Comparison of ENCODE assay signal across 8 cellular contexts in genomic region chr1:228082260-228082974, GRCh38. TPM values are rescaled to one million over a fixed set of nuclear protein-coding genes. Genes with fewer than 3 reads are reported as not detected.
DNase-seq lines count a peak whose midpoint lies in the region; ATAC-seq and TF ChIP-seq lines count a peak whose summit lies in the region.

ARF1 (plus strand) TSS chr1:228082708; CDS start chr1:228097115, 14,407 bp downstream.

- H3K4me1 ChIP-seq in OCI-LY1 (ENCODE audit: insufficient read depth, low read length, severe bottlenecking), result peaks cover 49% of the 10 kb centered on the region

- intact Hi-C loops in Calu3 (cut with micrococcal nuclease; ENCODE audit: unreplicated experiment), result no loop called here

- peak; percentile 70 for ATAC-seq in GM21515 (IDR thresholded peaks at IDR 0.05; ENCODE audit: unreplicated experiment)

- no peaks in the 10 kb centered on the region for H3K9me3 ChIP-seq in OCI-LY1 (ENCODE audit: low read length)

- no peak within 1 kb of the TSS for H2AFZ ChIP-seq in OCI-LY1 (ENCODE audit: low read length)

- H3K27ac Mint-ChIP-seq in Calu3 (ENCODE audit: unreplicated experiment) (peak within 1 kb of the TSS; percentile 97), endothelial cell (ENCODE audit: unreplicated experiment) (peak within 1 kb of the TSS; percentile 98)

- peak within 1 kb of the TSS; percentile 43 for H3K27ac ChIP-seq in OCI-LY1 (ENCODE audit: low read depth, low read length, poor library complexity, severe bottlenecking)

- CTCF ChIA-PET in Calu3 (lab: Charles Lee), result interaction anchor here (0.5 to 1.6 kb wide), 7 partner anchors 9 to 307 kb away, joined by 3 to 7 read pairs (median 3); no protein-coding TSS in a partner anchor

- no peaks in the 10 kb centered on the region for H3K27me3 ChIP-seq in OCI-LY1 (ENCODE audit: insufficient read depth, low read length)

- TF ChIP-seq CTCF in Calu3 (IDR thresholded peaks at IDR 0.05; ENCODE audit: unreplicated experiment) (no peak), OCI-LY1 (IDR thresholded peaks at IDR 0.05; ENCODE audit: low read length) (no peak), endothelial cell (IDR thresholded peaks at IDR 0.05; ENCODE audit: unreplicated experiment) (no peak)

- no peaks in the 10 kb centered on the region for H3K9me2 ChIP-seq in OCI-LY1 (ENCODE audit: low read depth, low read length)

- peaks cover 49% of the 10 kb centered on the region for H3K79me2 ChIP-seq in OCI-LY1 (ENCODE audit: insufficient read depth, low read length)

- no peaks in the 10 kb centered on the region for H3F3A ChIP-seq in OCI-LY1 (ENCODE audit: insufficient read depth, low read length)

- H3K4me1 Mint-ChIP-seq in Calu3 (ENCODE audit: low read depth, unreplicated experiment) (peaks cover 45% of the 10 kb centered on the region), endothelial cell (ENCODE audit: unreplicated experiment) (peaks cover 50% of the 10 kb centered on the region)

- H3K4me2 ChIP-seq in OCI-LY1 (ENCODE audit: low read length), result peak within 1 kb of the TSS; percentile 96

- H3K4me3 ChIP-seq in OCI-LY1 (ENCODE audit: low read depth, low read length, poor library complexity, severe bottlenecking), result peak within 1 kb of the TSS; percentile 92

- H3K27me3 Mint-ChIP-seq in Calu3 (ENCODE audit: unreplicated experiment), result peaks cover 5% of the 10 kb centered on the region
- peaks cover 21% of the 10 kb centered on the region for H3K27me3 Mint-ChIP-seq in endothelial cell (ENCODE audit: unreplicated experiment)

- H4K20me1 ChIP-seq in OCI-LY1 (ENCODE audit: insufficient read depth, low read length), result no peaks in the 10 kb centered on the region

- DNase-seq in Calu3 (peak; percentile 97), HuH-7 (ENCODE audit: low spot score) (peak; percentile 99), endothelial cell (ENCODE audit: low spot score) (peak; percentile 97), middle frontal gyrus (ENCODE audit: extremely low spot score, low spot score) (peak; percentile 92)
- peak; percentile 93 for DNase-seq in activated CD8-positive, alpha-beta memory T cell treated with anti-CD3 and anti-CD28 coated beads, Interleukin-2, amount 50 U/mL, for 4 hours
- peak; percentile 89 to 90 for DNase-seq in stimulated activated CD8-positive, alpha-beta memory T cell treated with anti-CD3 and anti-CD28 coated beads, Interleukin-2, amount 100 ng/mL, for 1 hour (ENCODE audit: low read depth in 2 of 2)

- H3K36me3 Mint-ChIP-seq in Calu3 (ENCODE audit: insufficient read depth, unreplicated experiment), result peaks cover 65% of the 10 kb centered on the region
- H3K36me3 Mint-ChIP-seq in endothelial cell (ENCODE audit: low read depth, unreplicated experiment), result peaks cover 9% of the 10 kb centered on the region

- no TSS peak for BruUV-seq in Calu3 (replicated peaks; lab: Mats Ljungman, UMichigan)

- H3K9me3 Mint-ChIP-seq in Calu3 (ENCODE audit: low read depth, unreplicated experiment) (no peaks in the 10 kb centered on the region), endothelial cell (ENCODE audit: unreplicated experiment) (no peaks in the 10 kb centered on the region)

- H3K36me3 ChIP-seq in OCI-LY1 (ENCODE audit: insufficient read depth, low read length), result no peaks in the 10 kb centered on the region; the same call in none of the 2 replicates

- H3K4me3 Mint-ChIP-seq in Calu3 (ENCODE audit: low read depth, unreplicated experiment) (peak within 1 kb of the TSS; percentile 89), endothelial cell (ENCODE audit: unreplicated experiment) (peak within 1 kb of the TSS; percentile 98)

- H3K9ac ChIP-seq in OCI-LY1 (ENCODE audit: low read length), result peak within 1 kb of the TSS; percentile 99

RNA-seq across cellular contexts. Expression of gene ARF1, which starts in this region (rescaled TPM):
- total RNA-seq in Calu3 (2022) (510 and 512 TPM in 2 replicates), endothelial cell (ENCODE audit: unreplicated experiment) (393 TPM)

Comparison
In these comparisons a context has a peak if more than half of its experiments do, and no peak if none do; other contexts are left out.
1. Peak in every context shown above with its lines: DNase-seq, ATAC-seq, H3K4me3 ChIP-seq and H3K27ac ChIP-seq.